ENCODE assay signal across 8 cellular contexts in the genomic region with DNA sequence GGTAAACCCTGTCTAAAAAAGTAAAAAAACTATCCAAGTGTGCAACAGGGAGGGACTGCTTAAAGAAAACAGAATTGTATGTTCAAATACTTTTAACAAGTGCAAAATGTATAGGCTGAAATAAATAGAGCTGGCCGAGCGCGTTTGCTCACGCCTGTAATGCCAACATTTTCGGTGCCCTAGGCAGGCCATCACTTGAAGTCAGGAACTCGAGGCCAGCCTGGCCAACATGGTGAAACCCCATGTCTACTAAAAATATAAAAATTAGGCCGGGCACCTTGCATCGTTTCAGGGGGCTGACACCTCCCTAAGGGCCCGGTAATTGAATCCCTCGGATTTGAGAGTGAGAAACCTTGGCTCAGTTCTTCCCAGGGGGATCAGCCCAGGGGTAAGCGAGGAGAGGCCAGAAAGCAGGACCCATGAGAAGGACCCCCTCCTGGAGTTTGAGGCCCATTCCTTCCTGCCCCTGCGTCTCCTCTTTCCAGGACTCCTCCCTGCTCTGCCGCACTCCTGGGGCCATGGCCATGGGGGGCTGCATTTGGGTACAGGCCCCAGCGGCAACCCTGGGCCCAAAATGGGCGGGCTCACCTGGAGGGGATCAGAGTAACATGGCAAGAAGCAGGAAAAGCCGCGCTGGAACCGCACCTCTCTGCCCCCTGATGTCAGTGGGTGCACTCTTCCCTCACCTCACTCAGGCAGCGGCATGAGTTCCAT.
A peak's percentile ranks its signal among the peaks of the same experiment; 100 is the strongest.
DNase-seq lines count a peak whose midpoint lies in the region; ATAC-seq, FAIRE-seq and TF ChIP-seq lines count a peak whose summit lies in the region.

No MANE protein-coding gene starts in this region.

- H3K79me2 ChIP-seq in astrocyte (ENCODE audit: insufficient read depth, low read length): no peaks in the 10 kb centered on the region

- H3K4me1 Mint-ChIP-seq in activated CD4-positive, alpha-beta T cell treated with anti-CD3 and anti-CD28 coated beads, Interleukin-2, amount 10 ng/mL, durations not matched to agents 7 days and 5 days: peaks cover 34% of the 10 kb centered on the region
- H3K4me1 Mint-ChIP-seq in astrocyte (ENCODE audit: low read depth, unreplicated experiment): peaks cover 14% of the 10 kb centered on the region

- peak overlapping the region; percentile 95 for H3K4me3 Mint-ChIP-seq in activated CD4-positive, alpha-beta T cell treated with anti-CD3 and anti-CD28 coated beads, Interleukin-2, amount 10 ng/mL, durations not matched to agents 7 days and 5 days
- peak overlapping the region; percentile 93 for H3K4me3 Mint-ChIP-seq in astrocyte (ENCODE audit: unreplicated experiment)

- H3K4me2 ChIP-seq in astrocyte (ENCODE audit: low read length): peak overlapping the region; percentile 91

- WGBS in lower leg skin, 2 donors: 46 to 54% methylated on average over 19 of the region's 19 CpGs
- WGBS in testis, 2 donors: 41 to 45% methylated on average over 19 of the region's 19 CpGs

- H3K27ac ChIP-seq in astrocyte (ENCODE audit: low read depth, low read length): peak overlapping the region; percentile 95
- peak overlapping the region; percentile 91 to 92 for H3K27ac ChIP-seq in testis

- no peaks in the 10 kb centered on the region for H3K36me3 Mint-ChIP-seq in activated CD4-positive, alpha-beta T cell treated with anti-CD3 and anti-CD28 coated beads, Interleukin-2, amount 10 ng/mL, durations not matched to agents 7 days and 5 days (ENCODE audit: low read depth)
- no peaks in the 10 kb centered on the region for H3K36me3 Mint-ChIP-seq in astrocyte (ENCODE audit: low read depth, unreplicated experiment)

- intact Hi-C loops in lower leg skin (cut with DNase I; ENCODE audit: low total_unique reads): no loop called here
- intact Hi-C loops in testis (cut with DNase I; ENCODE audit: low total_unique reads): no loop called here

- no peaks in the 10 kb centered on the region for H3K27me3 Mint-ChIP-seq in activated CD4-positive, alpha-beta T cell treated with anti-CD3 and anti-CD28 coated beads, Interleukin-2, amount 10 ng/mL, durations not matched to agents 7 days and 5 days
- no peaks in the 10 kb centered on the region for H3K27me3 Mint-ChIP-seq in astrocyte (ENCODE audit: low read depth, unreplicated experiment)

- no peaks in the 10 kb centered on the region for H3K9me3 Mint-ChIP-seq in activated CD4-positive, alpha-beta T cell treated with anti-CD3 and anti-CD28 coated beads, Interleukin-2, amount 10 ng/mL, durations not matched to agents 7 days and 5 days
- no peaks in the 10 kb centered on the region for H3K9me3 Mint-ChIP-seq in astrocyte (ENCODE audit: unreplicated experiment)

- POLR2A ChIA-PET in activated CD4-positive, alpha-beta T cell treated with anti-CD3 and anti-CD28 coated beads, Interleukin-2, amount 10 ng/mL, durations not matched to agents 7 days and 5 days (lab: Charles Lee): interaction anchor here (1.5 kb wide), 1 partner anchor 76 kb away, joined by 4 read pairs; the partner anchor contains the start of gene TMEM248

- no peak for TF ChIP-seq POLR2A in lower leg skin (IDR thresholded peaks at IDR 0.05)
- no peak for TF ChIP-seq POLR2A in testis (IDR thresholded peaks at IDR 0.05)

- H3K9ac ChIP-seq in astrocyte (ENCODE audit: low read length): peak overlapping the region; percentile 89

- no peak for ATAC-seq in HG03342 (IDR thresholded peaks at IDR 0.05; ENCODE audit: unreplicated experiment)

- peak overlapping the region; percentile 100 for H3K27ac Mint-ChIP-seq in activated CD4-positive, alpha-beta T cell treated with anti-CD3 and anti-CD28 coated beads, Interleukin-2, amount 10 ng/mL, durations not matched to agents 7 days and 5 days
- H3K27ac Mint-ChIP-seq in astrocyte (ENCODE audit: unreplicated experiment): peak overlapping the region; percentile 100

- H3K9me3 ChIP-seq in astrocyte (ENCODE audit: insufficient read depth, low read depth, low read length): no peaks in the 10 kb centered on the region
- no peaks in the 10 kb centered on the region for H3K9me3 ChIP-seq in testis

- H2AFZ ChIP-seq in astrocyte (ENCODE audit: low read depth, low read length): peak overlapping the region; percentile 99

- H3K4me1 ChIP-seq in astrocyte (ENCODE audit: insufficient read depth, low read length) (peaks cover 12% of the 10 kb centered on the region), testis (no peaks in the 10 kb centered on the region)

- TF ChIP-seq CTCF in astrocyte (IDR thresholded peaks at IDR 0.05; ENCODE audit: insufficient read depth, low read depth, low read length) (no peak), lower leg skin (IDR thresholded peaks at IDR 0.05) (no peak), testis (IDR thresholded peaks at IDR 0.05) (no peak)

- CTCF ChIA-PET in activated CD4-positive, alpha-beta T cell treated with anti-CD3 and anti-CD28 coated beads, Interleukin-2, amount 10 ng/mL, durations not matched to agents 7 days and 5 days (lab: Charles Lee): interaction anchor here (1.0 to 1.9 kb wide), 8 partner anchors 11 to 151 kb away, joined by 3 to 10 read pairs (median 4); partner anchors contain the start of gene TYW1

- no peak for FAIRE-seq in astrocyte (lab: Jason Lieb, UNC)

- H3K36me3 ChIP-seq in astrocyte (ENCODE audit: insufficient read depth, low read length) (no peaks in the 10 kb centered on the region), testis (ENCODE audit: low read depth, missing control alignments) (no peaks in the 10 kb centered on the region)

- no peaks in the 10 kb centered on the region for H3K27me3 ChIP-seq in astrocyte (ENCODE audit: insufficient read depth, low read length)
- H3K27me3 ChIP-seq in testis: no peaks in the 10 kb centered on the region

- no peak for DNase-seq in activated CD4-positive, alpha-beta T cell treated with anti-CD3 and anti-CD28 coated beads, Interleukin-2, amount 10 ng/mL, durations not matched to agents 7 days and 5 days
- DNase-seq in activated CD4-positive, alpha-beta T cell treated with anti-CD3 and anti-CD28 coated beads for 48 hours: no peak
- DNase-seq in astrocyte (ENCODE audit: low read depth) (no peak), lower leg skin (ENCODE audit: low spot score in 2 of 2) (peak in 1 of 2 donors; percentile 85), testis (no peak), GM03348 (ENCODE audit: low spot score) (no peak), NK-92 (lab: John Stamatoyannopoulos, UW; ENCODE audit: unreplicated experiment) (no peak)

- H3K4me3 ChIP-seq in astrocyte (ENCODE audit: insufficient read depth, low read depth, low read length) (peak overlapping the region; percentile 77), lower leg skin (ENCODE audit: low read depth, poor library complexity, severe bottlenecking) (peak overlapping the region; percentile 65), testis (peak overlapping the region; percentile 81 to 96)

- no peaks in the 10 kb centered on the region for H4K20me1 ChIP-seq in astrocyte (ENCODE audit: insufficient read depth, low read length)
